Comparison of ENCODE assay signal across 9 cellular contexts in the genomic region with DNA sequence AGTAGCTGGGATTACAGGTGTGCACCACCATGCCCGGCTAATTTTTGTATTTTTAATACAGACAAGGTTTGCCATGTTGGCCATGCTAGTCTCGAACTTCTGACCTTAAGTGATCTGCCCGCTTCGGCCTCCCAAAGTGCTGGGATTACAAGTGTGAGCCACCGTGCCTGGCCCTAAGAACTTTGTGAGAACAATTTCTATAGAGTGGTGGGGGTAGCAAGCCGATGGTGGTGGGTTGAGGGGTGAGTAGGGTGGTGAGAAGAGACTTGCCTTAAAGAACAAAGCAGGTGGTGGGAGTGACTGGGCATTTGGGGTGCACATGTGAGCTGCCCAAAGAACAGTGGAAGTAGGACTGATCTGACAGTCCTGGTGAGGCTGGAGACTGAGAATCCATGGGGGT.
"Had no signal": no experiment of that assay in that cellular context is flagged by ENCODE, and none has a peak within 500 bp of the region (broad histone marks: within the 10 kb centered on the region; RNA-seq: fewer than 3 reads in every experiment).

No MANE protein-coding gene starts in this region.

- H2AFZ ChIP-seq: GM23338 had no signal

- H3K4me2 ChIP-seq: GM23338 had no signal

- H3K4me1 ChIP-seq: HAP-1 had no signal

- ATAC-seq: GM23338, HCT116, K562 had no signal

- H3K27ac Mint-ChIP-seq: GM23338, HFFc6 had no signal

- H3K9me3 ChIP-seq: HAP-1 had no signal

- FAIRE-seq: K562 had no signal

- H3K27ac ChIP-seq: HL-60 had no signal

- DNase-seq: H7, HFFc6, IMR-90, KG1 had no signal

- H3K4me3 Mint-ChIP-seq: GM23338, HFFc6 had no signal

- H3K4me3 ChIP-seq: GM23338, HAP-1, K562 had no signal

- H3K36me3 ChIP-seq: HAP-1 had no signal
